1 cellular context compared by ENCODE assay signal in the genomic region with DNA sequence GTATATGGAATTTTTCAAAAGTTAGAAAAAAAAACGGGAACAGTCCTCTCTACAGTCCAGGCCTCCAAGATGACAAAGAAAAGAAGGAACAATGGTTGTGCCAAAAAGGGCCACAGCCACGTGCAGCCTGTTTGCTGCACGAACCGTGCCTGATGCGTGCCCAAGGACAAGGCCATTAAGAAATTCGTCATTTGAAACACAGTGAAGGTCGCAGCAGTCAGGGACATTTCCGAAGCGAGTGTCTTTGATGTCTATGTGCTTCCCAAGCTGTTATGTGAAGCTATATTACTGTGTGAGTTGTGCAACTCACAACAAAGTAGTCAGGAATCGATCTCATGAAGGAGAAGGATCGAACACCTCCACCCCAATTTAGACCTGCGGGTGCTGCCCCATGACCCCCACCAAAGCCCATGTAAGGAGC.
A peak's percentile ranks its signal among the peaks of the same experiment; 100 is the strongest.
TF ChIP-seq lines count a peak whose summit lies in the region.

No MANE protein-coding gene starts in this region.

TF ChIP-seq in HepG2, 621 proteins besides CTCF, POLR2A, EP300 and RAD21 (continued from another document and continues in another):
- TF ChIP-seq, protein P1, sequence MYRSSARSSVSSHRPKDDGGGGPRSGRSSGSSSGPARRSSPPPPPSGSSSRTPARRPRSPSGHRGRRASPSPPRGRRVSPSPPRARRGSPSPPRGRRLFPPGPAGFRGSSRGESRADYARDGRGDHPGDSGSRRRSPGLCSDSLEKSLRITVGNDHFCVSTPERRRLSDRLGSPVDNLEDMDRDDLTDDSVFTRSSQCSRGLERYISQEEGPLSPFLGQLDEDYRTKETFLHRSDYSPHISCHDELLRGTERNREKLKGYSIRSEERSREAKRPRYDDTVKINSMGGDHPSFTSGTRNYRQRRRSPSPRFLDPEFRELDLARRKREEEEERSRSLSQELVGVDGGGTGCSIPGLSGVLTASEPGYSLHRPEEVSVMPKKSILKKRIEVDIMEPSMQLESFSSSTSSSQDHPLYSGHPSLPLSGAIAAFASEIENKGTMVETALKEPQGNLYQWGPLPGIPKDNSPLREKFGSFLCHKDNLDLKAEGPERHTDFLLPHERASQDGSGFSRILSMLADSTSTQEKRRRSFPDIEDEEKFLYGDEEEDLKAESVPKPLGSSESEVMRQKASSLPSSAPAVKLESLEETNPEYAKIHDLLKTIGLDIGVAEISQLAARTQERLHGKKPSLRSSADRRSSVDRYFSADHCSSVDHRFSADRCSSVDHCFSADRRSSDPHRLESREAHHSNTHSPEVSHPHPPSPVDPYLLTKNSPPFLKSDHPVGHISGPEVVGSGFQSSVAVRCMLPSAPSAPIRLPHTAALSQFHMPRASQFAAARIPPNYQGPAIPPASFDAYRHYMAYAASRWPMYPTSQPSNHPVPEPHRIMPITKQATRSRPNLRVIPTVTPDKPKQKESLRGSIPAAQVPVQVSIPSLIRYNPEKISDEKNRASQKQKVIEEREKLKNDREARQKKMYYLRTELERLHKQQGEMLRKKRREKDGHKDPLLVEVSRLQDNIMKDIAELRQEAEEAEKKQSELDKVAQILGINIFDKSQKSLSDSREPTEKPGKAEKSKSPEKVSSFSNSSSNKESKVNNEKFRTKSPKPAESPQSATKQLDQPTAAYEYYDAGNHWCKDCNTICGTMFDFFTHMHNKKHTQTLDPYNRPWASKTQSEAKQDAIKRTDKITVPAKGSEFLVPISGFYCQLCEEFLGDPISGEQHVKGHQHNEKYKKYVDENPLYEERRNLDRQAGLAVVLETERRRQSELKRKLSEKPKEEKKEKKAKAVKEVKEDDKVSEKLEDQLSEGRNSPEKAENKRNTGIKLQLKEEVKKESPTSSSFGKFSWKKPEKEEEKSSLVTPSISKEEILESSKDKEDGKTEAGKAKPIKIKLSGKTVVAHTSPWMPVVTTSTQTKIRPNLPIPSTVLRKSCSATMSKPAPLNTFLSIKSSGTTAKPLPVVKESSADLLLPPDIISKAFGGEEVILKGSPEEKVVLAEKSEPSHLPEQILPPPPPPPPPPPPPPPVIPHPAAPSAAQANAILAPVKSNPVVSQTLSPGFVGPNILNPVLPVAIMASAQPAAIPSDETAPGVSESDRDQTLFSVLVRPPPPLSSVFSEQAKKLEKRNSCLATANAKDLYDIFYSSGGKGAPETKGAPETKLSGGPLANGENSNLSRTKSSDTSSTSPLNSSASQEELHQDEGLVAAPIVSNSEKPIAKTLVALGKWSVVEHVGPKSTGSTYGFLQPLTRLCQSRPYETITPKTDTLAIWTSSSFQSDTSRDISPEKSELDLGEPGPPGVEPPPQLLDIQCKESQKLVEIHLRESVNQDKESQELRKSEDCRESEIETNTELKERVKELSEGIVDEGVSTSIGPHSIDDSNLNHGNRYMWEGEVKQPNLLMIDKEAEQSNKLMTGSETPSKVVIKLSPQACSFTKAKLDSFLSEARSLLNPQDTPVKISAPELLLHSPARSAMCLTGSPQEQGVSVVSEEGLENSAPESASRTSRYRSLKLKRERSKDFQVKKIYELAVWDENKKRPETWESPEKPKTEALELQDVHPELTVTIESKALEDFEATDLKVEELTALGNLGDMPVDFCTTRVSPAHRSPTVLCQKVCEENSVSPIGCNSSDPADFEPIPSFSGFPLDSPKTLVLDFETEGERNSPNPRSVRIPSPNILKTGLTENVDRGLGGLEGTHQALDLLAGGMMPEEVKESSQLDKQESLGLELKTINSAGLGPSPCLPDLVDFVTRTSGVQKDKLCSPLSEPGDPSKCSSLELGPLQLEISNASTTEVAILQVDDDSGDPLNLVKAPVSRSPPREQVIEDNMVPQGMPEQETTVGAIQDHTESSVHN (CRISPR knock-in tag; IDR thresholded peaks at IDR 0.05) = no peak
- TF ChIP-seq CREB1 (IDR thresholded peaks at IDR 0.05) = 0 out of 2 replicates have a peak, but pooled peaks have one; percentile 11
- no peak for TF ChIP-seq CREB1 (CRISPR knock-in tag; IDR thresholded peaks at IDR 0.05)
- no peak for TF ChIP-seq ZNF614 (CRISPR knock-in tag; IDR thresholded peaks at IDR 0.05; ENCODE audit: borderline replicate concordance)
- TF ChIP-seq ETV6 (CRISPR knock-in tag; conservative IDR thresholded peaks at IDR 0.05) = no peak
- no peak for TF ChIP-seq ZNF3 (CRISPR knock-in tag; IDR thresholded peaks at IDR 0.05)
- 0 out of 2 replicates have a peak, but pooled peaks have one; percentile 27 for TF ChIP-seq RXRB (CRISPR knock-in tag; IDR thresholded peaks at IDR 0.05; ENCODE audit: borderline replicate concordance)
- peak; percentile 36; the same call in 1 of the 2 replicates for TF ChIP-seq SPEN (CRISPR knock-in tag; IDR thresholded peaks at IDR 0.05; ENCODE audit: low read depth)
- TF ChIP-seq PITX1 (CRISPR knock-in tag; IDR thresholded peaks at IDR 0.05) = 0 out of 2 replicates have a peak, but pooled peaks have one; percentile 12
- no peak for TF ChIP-seq CENPX (CRISPR knock-in tag; IDR thresholded peaks at IDR 0.05)
- 0 out of 2 replicates have a peak, but pooled peaks have one; percentile 59 for TF ChIP-seq BORCS8-MEF2B (CRISPR knock-in tag; IDR thresholded peaks at IDR 0.05)
- TF ChIP-seq ZNF577 (CRISPR knock-in tag; IDR thresholded peaks at IDR 0.05; ENCODE audit: borderline replicate concordance, low read depth) = no peak
- no peak for TF ChIP-seq PLRG1 (conservative IDR thresholded peaks at IDR 0.05)
- peak; percentile 81 for TF ChIP-seq CEBPG (CRISPR knock-in tag; IDR thresholded peaks at IDR 0.05)
- TF ChIP-seq, protein P2, sequence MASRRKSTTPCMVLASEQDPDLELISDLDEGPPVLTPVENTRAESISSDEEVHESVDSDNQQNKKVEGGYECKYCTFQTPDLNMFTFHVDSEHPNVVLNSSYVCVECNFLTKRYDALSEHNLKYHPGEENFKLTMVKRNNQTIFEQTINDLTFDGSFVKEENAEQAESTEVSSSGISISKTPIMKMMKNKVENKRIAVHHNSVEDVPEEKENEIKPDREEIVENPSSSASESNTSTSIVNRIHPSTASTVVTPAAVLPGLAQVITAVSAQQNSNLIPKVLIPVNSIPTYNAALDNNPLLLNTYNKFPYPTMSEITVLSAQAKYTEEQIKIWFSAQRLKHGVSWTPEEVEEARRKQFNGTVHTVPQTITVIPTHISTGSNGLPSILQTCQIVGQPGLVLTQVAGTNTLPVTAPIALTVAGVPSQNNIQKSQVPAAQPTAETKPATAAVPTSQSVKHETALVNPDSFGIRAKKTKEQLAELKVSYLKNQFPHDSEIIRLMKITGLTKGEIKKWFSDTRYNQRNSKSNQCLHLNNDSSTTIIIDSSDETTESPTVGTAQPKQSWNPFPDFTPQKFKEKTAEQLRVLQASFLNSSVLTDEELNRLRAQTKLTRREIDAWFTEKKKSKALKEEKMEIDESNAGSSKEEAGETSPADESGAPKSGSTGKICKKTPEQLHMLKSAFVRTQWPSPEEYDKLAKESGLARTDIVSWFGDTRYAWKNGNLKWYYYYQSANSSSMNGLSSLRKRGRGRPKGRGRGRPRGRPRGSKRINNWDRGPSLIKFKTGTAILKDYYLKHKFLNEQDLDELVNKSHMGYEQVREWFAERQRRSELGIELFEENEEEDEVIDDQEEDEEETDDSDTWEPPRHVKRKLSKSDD (CRISPR knock-in tag; IDR thresholded peaks at IDR 0.05; ENCODE audit: low read depth) = 0 out of 2 replicates have a peak, but pooled peaks have one; percentile 39
- TF ChIP-seq PRMT3 (CRISPR knock-in tag; IDR thresholded peaks at IDR 0.05; ENCODE audit: borderline replicate concordance, low read depth) = no peak
- TF ChIP-seq, protein P3, sequence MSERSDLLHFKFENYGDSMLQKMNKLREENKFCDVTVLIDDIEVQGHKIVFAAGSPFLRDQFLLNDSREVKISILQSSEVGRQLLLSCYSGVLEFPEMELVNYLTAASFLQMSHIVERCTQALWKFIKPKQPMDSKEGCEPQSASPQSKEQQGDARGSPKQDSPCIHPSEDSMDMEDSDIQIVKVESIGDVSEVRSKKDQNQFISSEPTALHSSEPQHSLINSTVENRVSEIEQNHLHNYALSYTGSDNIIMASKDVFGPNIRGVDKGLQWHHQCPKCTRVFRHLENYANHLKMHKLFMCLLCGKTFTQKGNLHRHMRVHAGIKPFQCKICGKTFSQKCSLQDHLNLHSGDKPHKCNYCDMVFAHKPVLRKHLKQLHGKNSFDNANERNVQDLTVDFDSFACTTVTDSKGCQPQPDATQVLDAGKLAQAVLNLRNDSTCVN (CRISPR knock-in tag; IDR thresholded peaks at IDR 0.05; ENCODE audit: borderline replicate concordance) = no peak
- peak; percentile 65 for TF ChIP-seq MED1 (CRISPR knock-in tag; IDR thresholded peaks at IDR 0.05)
- TF ChIP-seq TCF7 (IDR thresholded peaks at IDR 0.05; ENCODE audit: low read depth) = peak; percentile 82
- no peak for TF ChIP-seq RBM22 (optimal IDR thresholded peaks at IDR 0.05; ENCODE audit: low read length)
- TF ChIP-seq MXD4 (CRISPR knock-in tag; IDR thresholded peaks at IDR 0.05) = no peak
- no peak for TF ChIP-seq HNRNPL (IDR thresholded peaks at IDR 0.05; ENCODE audit: low read depth, low read length)
- TF ChIP-seq FOXK1 (CRISPR knock-in tag; IDR thresholded peaks at IDR 0.05; ENCODE audit: borderline replicate concordance, low read depth) = peak; percentile 37; the same call in 1 of the 2 replicates
- no peak for TF ChIP-seq NFRKB (IDR thresholded peaks at IDR 0.05)
- no peak for TF ChIP-seq ZNF263 (CRISPR knock-in tag; IDR thresholded peaks at IDR 0.05)
- TF ChIP-seq, protein P4, sequence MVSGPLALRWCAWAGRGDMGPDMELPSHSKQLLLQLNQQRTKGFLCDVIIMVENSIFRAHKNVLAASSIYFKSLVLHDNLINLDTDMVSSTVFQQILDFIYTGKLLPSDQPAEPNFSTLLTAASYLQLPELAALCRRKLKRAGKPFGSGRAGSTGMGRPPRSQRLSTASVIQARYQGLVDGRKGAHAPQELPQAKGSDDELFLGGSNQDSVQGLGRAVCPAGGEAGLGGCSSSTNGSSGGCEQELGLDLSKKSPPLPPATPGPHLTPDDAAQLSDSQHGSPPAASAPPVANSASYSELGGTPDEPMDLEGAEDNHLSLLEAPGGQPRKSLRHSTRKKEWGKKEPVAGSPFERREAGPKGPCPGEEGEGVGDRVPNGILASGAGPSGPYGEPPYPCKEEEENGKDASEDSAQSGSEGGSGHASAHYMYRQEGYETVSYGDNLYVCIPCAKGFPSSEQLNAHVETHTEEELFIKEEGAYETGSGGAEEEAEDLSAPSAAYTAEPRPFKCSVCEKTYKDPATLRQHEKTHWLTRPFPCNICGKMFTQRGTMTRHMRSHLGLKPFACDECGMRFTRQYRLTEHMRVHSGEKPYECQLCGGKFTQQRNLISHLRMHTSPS (CRISPR knock-in tag; IDR thresholded peaks at IDR 0.05; ENCODE audit: low read depth) = no peak
- peak; percentile 58; the same call in 1 of the 3 replicates for TF ChIP-seq MXI1 (IDR thresholded peaks at IDR 0.05; ENCODE audit: borderline replicate concordance, low read depth, low read length)
- TF ChIP-seq TRIM24 (CRISPR knock-in tag; IDR thresholded peaks at IDR 0.05) = no peak
- TF ChIP-seq ZBTB3 (CRISPR knock-in tag; IDR thresholded peaks at IDR 0.05; ENCODE audit: borderline replicate concordance, low read depth) = no peak
- peak; percentile 47; the same call in 1 of the 2 replicates for TF ChIP-seq BCL6 (CRISPR knock-in tag; IDR thresholded peaks at IDR 0.05)
- TF ChIP-seq MYNN (CRISPR knock-in tag; IDR thresholded peaks at IDR 0.05; ENCODE audit: low read depth) = no peak
- TF ChIP-seq, protein P5, sequence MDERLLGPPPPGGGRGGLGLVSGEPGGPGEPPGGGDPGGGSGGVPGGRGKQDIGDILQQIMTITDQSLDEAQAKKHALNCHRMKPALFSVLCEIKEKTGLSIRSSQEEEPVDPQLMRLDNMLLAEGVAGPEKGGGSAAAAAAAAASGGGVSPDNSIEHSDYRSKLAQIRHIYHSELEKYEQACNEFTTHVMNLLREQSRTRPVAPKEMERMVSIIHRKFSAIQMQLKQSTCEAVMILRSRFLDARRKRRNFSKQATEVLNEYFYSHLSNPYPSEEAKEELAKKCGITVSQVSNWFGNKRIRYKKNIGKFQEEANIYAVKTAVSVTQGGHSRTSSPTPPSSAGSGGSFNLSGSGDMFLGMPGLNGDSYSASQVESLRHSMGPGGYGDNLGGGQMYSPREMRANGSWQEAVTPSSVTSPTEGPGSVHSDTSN (CRISPR knock-in tag; IDR thresholded peaks at IDR 0.05) = no peak
- no peak for TF ChIP-seq ELF3 (CRISPR knock-in tag; IDR thresholded peaks at IDR 0.05)
- no peak for TF ChIP-seq NFYB (CRISPR knock-in tag; IDR thresholded peaks at IDR 0.05)
- TF ChIP-seq, protein P6, sequence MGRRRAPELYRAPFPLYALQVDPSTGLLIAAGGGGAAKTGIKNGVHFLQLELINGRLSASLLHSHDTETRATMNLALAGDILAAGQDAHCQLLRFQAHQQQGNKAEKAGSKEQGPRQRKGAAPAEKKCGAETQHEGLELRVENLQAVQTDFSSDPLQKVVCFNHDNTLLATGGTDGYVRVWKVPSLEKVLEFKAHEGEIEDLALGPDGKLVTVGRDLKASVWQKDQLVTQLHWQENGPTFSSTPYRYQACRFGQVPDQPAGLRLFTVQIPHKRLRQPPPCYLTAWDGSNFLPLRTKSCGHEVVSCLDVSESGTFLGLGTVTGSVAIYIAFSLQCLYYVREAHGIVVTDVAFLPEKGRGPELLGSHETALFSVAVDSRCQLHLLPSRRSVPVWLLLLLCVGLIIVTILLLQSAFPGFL (CRISPR knock-in tag; IDR thresholded peaks at IDR 0.05) = no peak
- TF ChIP-seq, protein P7, sequence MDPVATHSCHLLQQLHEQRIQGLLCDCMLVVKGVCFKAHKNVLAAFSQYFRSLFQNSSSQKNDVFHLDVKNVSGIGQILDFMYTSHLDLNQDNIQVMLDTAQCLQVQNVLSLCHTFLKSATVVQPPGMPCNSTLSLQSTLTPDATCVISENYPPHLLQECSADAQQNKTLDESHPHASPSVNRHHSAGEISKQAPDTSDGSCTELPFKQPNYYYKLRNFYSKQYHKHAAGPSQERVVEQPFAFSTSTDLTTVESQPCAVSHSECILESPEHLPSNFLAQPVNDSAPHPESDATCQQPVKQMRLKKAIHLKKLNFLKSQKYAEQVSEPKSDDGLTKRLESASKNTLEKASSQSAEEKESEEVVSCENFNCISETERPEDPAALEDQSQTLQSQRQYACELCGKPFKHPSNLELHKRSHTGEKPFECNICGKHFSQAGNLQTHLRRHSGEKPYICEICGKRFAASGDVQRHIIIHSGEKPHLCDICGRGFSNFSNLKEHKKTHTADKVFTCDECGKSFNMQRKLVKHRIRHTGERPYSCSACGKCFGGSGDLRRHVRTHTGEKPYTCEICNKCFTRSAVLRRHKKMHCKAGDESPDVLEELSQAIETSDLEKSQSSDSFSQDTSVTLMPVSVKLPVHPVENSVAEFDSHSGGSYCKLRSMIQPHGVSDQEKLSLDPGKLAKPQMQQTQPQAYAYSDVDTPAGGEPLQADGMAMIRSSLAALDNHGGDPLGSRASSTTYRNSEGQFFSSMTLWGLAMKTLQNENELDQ (CRISPR knock-in tag; IDR thresholded peaks at IDR 0.05; ENCODE audit: borderline replicate concordance) = no peak
- no peak for TF ChIP-seq ZNF703 (CRISPR knock-in tag; IDR thresholded peaks at IDR 0.05; ENCODE audit: borderline replicate concordance)
- TF ChIP-seq ZNF878 (CRISPR knock-in tag; IDR thresholded peaks at IDR 0.05) = no peak
- peak; percentile 81 for TF ChIP-seq ESRRA (CRISPR knock-in tag; IDR thresholded peaks at IDR 0.05; ENCODE audit: low read depth)
- no peak for TF ChIP-seq HCFC1 (IDR thresholded peaks at IDR 0.05; ENCODE audit: low read depth, low read length)
- peak; percentile 43; the same call in 1 of the 2 replicates for TF ChIP-seq ATF1 (CRISPR knock-in tag; IDR thresholded peaks at IDR 0.05)
